ENCODE assay signal across 8 cellular contexts in genomic region chr3:66038726-66039589, GRCh38. TPM values are rescaled to one million over a fixed set of nuclear protein-coding genes. Genes with fewer than 3 reads are reported as not detected.
DNase-seq lines count a peak whose midpoint lies in the region; ATAC-seq and TF ChIP-seq lines count a peak whose summit lies in the region.

TSS of gene MAGI1 (minus strand) at chr3:66038918. CDS start at chr3:66038308, 610 bp downstream.

- H3K4me3 ChIP-seq in fibroblast of mammary gland (ENCODE audit: control insufficient read depth, low read depth, low read length) (peak within 1 kb of the TSS; percentile 90), muscle layer of duodenum (ENCODE audit: low read depth in 1 of 2, low read length in 2 of 2) (peak within 1 kb of the TSS; percentile 73 to 77), testis (peak within 1 kb of the TSS; percentile 76 to 90)

- H3K4me3 Mint-ChIP-seq in activated CD8-positive, alpha-beta T cell treated with anti-CD3 and anti-CD28 coated beads for 36 hours = peak within 1 kb of the TSS; percentile 74

- intact Hi-C loops in activated CD8-positive, alpha-beta T cell treated with anti-CD3 and anti-CD28 coated beads for 36 hours (cut with micrococcal nuclease) = no loop called here
- intact Hi-C loops in testis (cut with DNase I; ENCODE audit: low total_unique reads) = no loop called here

- no peaks in the 10 kb centered on the region for H3K9me3 Mint-ChIP-seq in activated CD8-positive, alpha-beta T cell treated with anti-CD3 and anti-CD28 coated beads for 36 hours

- no peaks in the 10 kb centered on the region for H3K36me3 Mint-ChIP-seq in activated CD8-positive, alpha-beta T cell treated with anti-CD3 and anti-CD28 coated beads for 36 hours (ENCODE audit: low read depth)

- DNase-seq in NCI-H2196 treated with DMSO at 0.1 percent for 48 hours (lab: John Stamatoyannopoulos, UW; ENCODE audit: unreplicated experiment) (peak; percentile 74), fibroblast of mammary gland (ENCODE audit: low read depth) (peak; percentile 94), testis (peak; percentile 95)
- peak; percentile 54 for DNase-seq in activated CD8-positive, alpha-beta T cell treated with anti-CD3 and anti-CD28 coated beads for 36 hours

- POLR2A ChIA-PET in activated CD8-positive, alpha-beta T cell treated with anti-CD3 and anti-CD28 coated beads for 36 hours (lab: Charles Lee) = no interaction called here

- H3K27ac Mint-ChIP-seq in activated CD8-positive, alpha-beta T cell treated with anti-CD3 and anti-CD28 coated beads for 36 hours = no peak within 1 kb of the TSS

- TF ChIP-seq CTCF in C4-2B (conservative IDR thresholded peaks at IDR 0.05) (no peak), fibroblast of mammary gland (conservative IDR thresholded peaks at IDR 0.05; ENCODE audit: control insufficient read depth, insufficient read depth, low read depth, low read length) (no peak), testis (IDR thresholded peaks at IDR 0.05) (peak in 1 of 3 experiments; percentile 36)
- TF ChIP-seq CTCF in activated CD8-positive, alpha-beta T cell treated with anti-CD3 and anti-CD28 coated beads for 36 hours (IDR thresholded peaks at IDR 0.05) = no peak

- H3K4me1 Mint-ChIP-seq in activated CD8-positive, alpha-beta T cell treated with anti-CD3 and anti-CD28 coated beads for 36 hours (ENCODE audit: low read depth) = peaks cover 11% of the 10 kb centered on the region

- H3K27ac ChIP-seq in C4-2B (peak within 1 kb of the TSS; percentile 91), muscle layer of duodenum (ENCODE audit: low read length) (peak within 1 kb of the TSS; percentile 72), testis (peak within 1 kb of the TSS; percentile 83 to 90)

- ATAC-seq in GM19035 (IDR thresholded peaks at IDR 0.05; ENCODE audit: unreplicated experiment) = peak; percentile 86
- ATAC-seq in HG03196 (IDR thresholded peaks at IDR 0.05; ENCODE audit: unreplicated experiment) = peak; percentile 68
- peak; percentile 83 for ATAC-seq in activated CD8-positive, alpha-beta T cell treated with anti-CD3 and anti-CD28 coated beads for 36 hours

- H3K27me3 Mint-ChIP-seq in activated CD8-positive, alpha-beta T cell treated with anti-CD3 and anti-CD28 coated beads for 36 hours = peaks cover 65% of the 10 kb centered on the region

- CTCF ChIA-PET in activated CD8-positive, alpha-beta T cell treated with anti-CD3 and anti-CD28 coated beads for 36 hours (lab: Charles Lee) = no interaction called here

- 1% methylated on average over 26 to 73 of the region's 73 CpGs for WGBS in testis, 2 donors

- TF ChIP-seq POLR2A in testis (IDR thresholded peaks at IDR 0.05) = no peak

- no peaks in the 10 kb centered on the region for H3K36me3 ChIP-seq in muscle layer of duodenum (ENCODE audit: control insufficient read depth in 1 of 2, insufficient read depth in 2 of 2, low read length in 2 of 2)
- no peaks in the 10 kb centered on the region for H3K36me3 ChIP-seq in testis (ENCODE audit: low read depth, missing control alignments)

- no peaks in the 10 kb centered on the region for H3K27me3 ChIP-seq in muscle layer of duodenum (ENCODE audit: low read depth, low read length)
- no peaks in the 10 kb centered on the region for H3K27me3 ChIP-seq in testis

- no peaks in the 10 kb centered on the region for H3K9me3 ChIP-seq in muscle layer of duodenum (ENCODE audit: control insufficient read depth in 1 of 2, low read length in 2 of 2)
- H3K9me3 ChIP-seq in testis = no peaks in the 10 kb centered on the region

- H3K4me1 ChIP-seq in muscle layer of duodenum (ENCODE audit: control insufficient read depth in 1 of 2, insufficient read depth in 2 of 2, low read length in 2 of 2) = peaks cover 0 to 13% of the 10 kb centered on the region in 2 donors
- H3K4me1 ChIP-seq in testis = peaks cover 13% of the 10 kb centered on the region

RNA-seq across cellular contexts. Expression of gene MAGI1, which starts in this region (rescaled TPM):
- under 1 TPM; 0.47 to 0.51 TPM for total RNA-seq in activated CD8-positive, alpha-beta T cell treated with anti-CD3 and anti-CD28 coated beads for 36 hours
- total RNA-seq in testis = 10 to 100 TPM; 55.4 to 56.1 TPM
- polyA plus RNA-seq in testis (ENCODE audit: insufficient read depth, low read depth, low replicate concordance) = 60.4 TPM

Comparison
In these comparisons a context has a peak if more than half of its experiments do, and no peak if none do; other contexts are left out.
1. Peak in every context shown above with its lines: DNase-seq, ATAC-seq, H3K4me3 ChIP-seq and H3K27ac ChIP-seq.
2. RNA of gene MAGI1 (total RNA-seq): 55.4 to 56.1 TPM in testis; 0.47 to 0.51 TPM in activated CD8-positive, alpha-beta T cell treated with anti-CD3 and anti-CD28 coated beads for 36 hours; every median in the first group is over 10 times any median in the second.
3. Peak in DNase-seq and ATAC-seq in activated CD8-positive, alpha-beta T cell treated with anti-CD3 and anti-CD28 coated beads for 36 hours; RNA of the gene not detected or under 1 TPM.